1 cellular context compared by ENCODE assay signal in the genomic region with DNA sequence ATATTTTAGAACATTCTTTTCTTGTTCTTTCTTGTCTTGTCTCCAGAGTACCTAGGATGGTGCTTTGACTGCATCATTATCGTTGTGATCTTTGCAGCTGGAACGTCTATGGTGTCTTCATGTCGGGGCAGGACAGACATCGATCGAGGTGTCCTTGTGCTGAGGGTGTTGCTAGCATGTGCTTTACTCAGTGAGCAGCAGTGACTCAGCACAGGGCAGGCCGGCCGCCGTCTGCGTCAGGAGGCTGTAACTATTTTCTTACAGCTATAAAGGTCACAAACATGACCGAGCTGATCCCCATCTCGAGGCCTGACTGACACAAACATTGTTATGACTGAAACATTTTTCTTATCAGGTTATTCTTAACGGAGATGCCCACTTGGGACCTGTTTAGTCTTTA.
TF ChIP-seq lines count a peak whose summit lies in the region.

No MANE protein-coding gene starts in this region.

TF ChIP-seq in HepG2, 621 proteins besides CTCF, POLR2A, EP300 and RAD21 (continued from another document and continues in another):
- no peak for TF ChIP-seq DMTF1 (CRISPR knock-in tag; IDR thresholded peaks at IDR 0.05)
- TF ChIP-seq ZNF432 (CRISPR knock-in tag; IDR thresholded peaks at IDR 0.05; ENCODE audit: borderline replicate concordance) = no peak
- TF ChIP-seq, protein P1, sequence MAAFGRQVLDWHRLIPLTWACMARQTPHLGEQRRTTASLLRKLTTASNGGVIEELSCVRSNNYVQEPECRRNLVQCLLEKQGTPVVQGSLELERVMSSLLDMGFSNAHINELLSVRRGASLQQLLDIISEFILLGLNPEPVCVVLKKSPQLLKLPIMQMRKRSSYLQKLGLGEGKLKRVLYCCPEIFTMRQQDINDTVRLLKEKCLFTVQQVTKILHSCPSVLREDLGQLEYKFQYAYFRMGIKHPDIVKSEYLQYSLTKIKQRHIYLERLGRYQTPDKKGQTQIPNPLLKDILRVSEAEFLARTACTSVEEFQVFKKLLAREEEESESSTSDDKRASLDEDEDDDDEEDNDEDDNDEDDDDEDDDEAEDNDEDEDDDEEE (CRISPR knock-in tag; IDR thresholded peaks at IDR 0.05) = 0 out of 2 replicates have a peak, but pooled peaks have one; percentile 25
- TF ChIP-seq ZBED4 (CRISPR knock-in tag; IDR thresholded peaks at IDR 0.05; ENCODE audit: borderline replicate concordance) = no peak
- no peak for TF ChIP-seq SP4 (CRISPR knock-in tag; IDR thresholded peaks at IDR 0.05)
- peak; percentile 77; the same call in 1 of the 2 replicates for TF ChIP-seq ZZZ3 (CRISPR knock-in tag; IDR thresholded peaks at IDR 0.05; ENCODE audit: borderline replicate concordance)
- no peak for TF ChIP-seq ZNF562 (CRISPR knock-in tag; IDR thresholded peaks at IDR 0.05; ENCODE audit: borderline replicate concordance)
- TF ChIP-seq NR2C2 (CRISPR knock-in tag; IDR thresholded peaks at IDR 0.05; ENCODE audit: borderline replicate concordance) = no peak
- no peak for TF ChIP-seq ZC3H4 (CRISPR knock-in tag; IDR thresholded peaks at IDR 0.05; ENCODE audit: borderline replicate concordance)
- TF ChIP-seq HDAC2 (CRISPR knock-in tag; IDR thresholded peaks at IDR 0.05) = no peak
- no peak for TF ChIP-seq NR1H2 (CRISPR knock-in tag; IDR thresholded peaks at IDR 0.05; ENCODE audit: borderline replicate concordance, low read depth)
- no peak for TF ChIP-seq PHF21A (CRISPR knock-in tag; IDR thresholded peaks at IDR 0.05)
- TF ChIP-seq ZFP1 (CRISPR knock-in tag; IDR thresholded peaks at IDR 0.05) = no peak
- no peak for TF ChIP-seq TCF12 (IDR thresholded peaks at IDR 0.05)
- TF ChIP-seq TCF12 (CRISPR knock-in tag; IDR thresholded peaks at IDR 0.05) = no peak
- no peak for TF ChIP-seq TEF (CRISPR knock-in tag; IDR thresholded peaks at IDR 0.05)
- no peak for TF ChIP-seq MZF1 (CRISPR knock-in tag; IDR thresholded peaks at IDR 0.05; ENCODE audit: borderline replicate concordance)
- no peak for TF ChIP-seq ZNF616 (CRISPR knock-in tag; IDR thresholded peaks at IDR 0.05; ENCODE audit: low read depth)
- no peak for TF ChIP-seq NR3C1 (CRISPR knock-in tag; IDR thresholded peaks at IDR 0.05)
- TF ChIP-seq PRMT3 (CRISPR knock-in tag; IDR thresholded peaks at IDR 0.05; ENCODE audit: borderline replicate concordance, low read depth) = no peak
- TF ChIP-seq SUZ12 (IDR thresholded peaks at IDR 0.05; ENCODE audit: low read depth, low read length) = no peak
- TF ChIP-seq NPAS2 (CRISPR knock-in tag; IDR thresholded peaks at IDR 0.05; ENCODE audit: borderline replicate concordance) = no peak
- TF ChIP-seq ZNF766 (CRISPR knock-in tag; IDR thresholded peaks at IDR 0.05; ENCODE audit: borderline replicate concordance) = no peak
- TF ChIP-seq, protein P2, sequence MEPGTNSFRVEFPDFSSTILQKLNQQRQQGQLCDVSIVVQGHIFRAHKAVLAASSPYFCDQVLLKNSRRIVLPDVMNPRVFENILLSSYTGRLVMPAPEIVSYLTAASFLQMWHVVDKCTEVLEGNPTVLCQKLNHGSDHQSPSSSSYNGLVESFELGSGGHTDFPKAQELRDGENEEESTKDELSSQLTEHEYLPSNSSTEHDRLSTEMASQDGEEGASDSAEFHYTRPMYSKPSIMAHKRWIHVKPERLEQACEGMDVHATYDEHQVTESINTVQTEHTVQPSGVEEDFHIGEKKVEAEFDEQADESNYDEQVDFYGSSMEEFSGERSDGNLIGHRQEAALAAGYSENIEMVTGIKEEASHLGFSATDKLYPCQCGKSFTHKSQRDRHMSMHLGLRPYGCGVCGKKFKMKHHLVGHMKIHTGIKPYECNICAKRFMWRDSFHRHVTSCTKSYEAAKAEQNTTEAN (CRISPR knock-in tag; conservative IDR thresholded peaks at IDR 0.05) = no peak
- peak; percentile 96 for TF ChIP-seq RNF2 (conservative IDR thresholded peaks at IDR 0.05; ENCODE audit: low read depth)
- TF ChIP-seq ZNF792 (CRISPR knock-in tag; IDR thresholded peaks at IDR 0.05) = no peak
- 0 out of 2 replicates have a peak, but pooled peaks have one; percentile 52 for TF ChIP-seq CHCHD3 (CRISPR knock-in tag; IDR thresholded peaks at IDR 0.05)
- TF ChIP-seq, protein P3, sequence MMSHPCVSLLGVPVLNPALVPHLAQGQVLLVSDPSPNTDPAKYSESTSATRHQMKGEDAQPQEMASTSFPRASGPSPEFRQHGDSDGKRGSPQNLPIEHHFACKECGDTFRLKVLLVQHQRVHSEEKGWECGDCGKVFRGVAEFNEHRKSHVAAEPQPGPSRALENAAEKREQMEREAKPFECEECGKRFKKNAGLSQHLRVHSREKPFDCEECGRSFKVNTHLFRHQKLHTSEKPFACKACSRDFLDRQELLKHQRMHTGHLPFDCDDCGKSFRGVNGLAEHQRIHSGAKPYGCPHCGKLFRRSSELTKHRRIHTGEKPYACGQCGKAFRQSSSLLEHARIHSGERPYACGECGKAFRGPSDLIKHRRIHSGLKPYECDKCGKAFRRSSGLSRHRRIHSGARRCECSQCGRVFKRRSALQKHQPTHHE (CRISPR knock-in tag; IDR thresholded peaks at IDR 0.05; ENCODE audit: borderline replicate concordance) = no peak
- no peak for TF ChIP-seq ZNF589 (CRISPR knock-in tag; conservative IDR thresholded peaks at IDR 0.05)
- TF ChIP-seq, protein P4, sequence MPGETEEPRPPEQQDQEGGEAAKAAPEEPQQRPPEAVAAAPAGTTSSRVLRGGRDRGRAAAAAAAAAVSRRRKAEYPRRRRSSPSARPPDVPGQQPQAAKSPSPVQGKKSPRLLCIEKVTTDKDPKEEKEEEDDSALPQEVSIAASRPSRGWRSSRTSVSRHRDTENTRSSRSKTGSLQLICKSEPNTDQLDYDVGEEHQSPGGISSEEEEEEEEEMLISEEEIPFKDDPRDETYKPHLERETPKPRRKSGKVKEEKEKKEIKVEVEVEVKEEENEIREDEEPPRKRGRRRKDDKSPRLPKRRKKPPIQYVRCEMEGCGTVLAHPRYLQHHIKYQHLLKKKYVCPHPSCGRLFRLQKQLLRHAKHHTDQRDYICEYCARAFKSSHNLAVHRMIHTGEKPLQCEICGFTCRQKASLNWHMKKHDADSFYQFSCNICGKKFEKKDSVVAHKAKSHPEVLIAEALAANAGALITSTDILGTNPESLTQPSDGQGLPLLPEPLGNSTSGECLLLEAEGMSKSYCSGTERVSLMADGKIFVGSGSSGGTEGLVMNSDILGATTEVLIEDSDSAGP (CRISPR knock-in tag; IDR thresholded peaks at IDR 0.05; ENCODE audit: borderline replicate concordance) = no peak
- TF ChIP-seq FOSL2 (CRISPR knock-in tag; IDR thresholded peaks at IDR 0.05) = peak; percentile 47
- TF ChIP-seq ZNF607 (CRISPR knock-in tag; IDR thresholded peaks at IDR 0.05; ENCODE audit: borderline replicate concordance) = peak; percentile 91; the same call in 1 of the 2 replicates
- 0 out of 4 replicates have a peak, but pooled peaks of 1 of the 2 experiments have one; percentile 39 for TF ChIP-seq HMGXB4 (CRISPR knock-in tag; IDR thresholded peaks at IDR 0.05; ENCODE audit: borderline replicate concordance in 1 of 2, low read depth in 1 of 2)
- TF ChIP-seq ZNF18 (CRISPR knock-in tag; IDR thresholded peaks at IDR 0.05; ENCODE audit: insufficient replicate concordance) = no peak
- TF ChIP-seq ZNF224 (CRISPR knock-in tag; IDR thresholded peaks at IDR 0.05) = no peak
- TF ChIP-seq ZNF615 (CRISPR knock-in tag; IDR thresholded peaks at IDR 0.05; ENCODE audit: borderline replicate concordance) = no peak
- peak; percentile 78; the same call in 1 of the 2 replicates for TF ChIP-seq ZNF670 (CRISPR knock-in tag; IDR thresholded peaks at IDR 0.05; ENCODE audit: borderline replicate concordance)
- no peak for TF ChIP-seq NBN (conservative IDR thresholded peaks at IDR 0.05)
- TF ChIP-seq ZNF770 (CRISPR knock-in tag; IDR thresholded peaks at IDR 0.05) = no peak
- no peak for TF ChIP-seq XBP1 (CRISPR knock-in tag; IDR thresholded peaks at IDR 0.05)
